Comparison of ENCODE assay signal across 23 cellular contexts in the genomic region with DNA sequence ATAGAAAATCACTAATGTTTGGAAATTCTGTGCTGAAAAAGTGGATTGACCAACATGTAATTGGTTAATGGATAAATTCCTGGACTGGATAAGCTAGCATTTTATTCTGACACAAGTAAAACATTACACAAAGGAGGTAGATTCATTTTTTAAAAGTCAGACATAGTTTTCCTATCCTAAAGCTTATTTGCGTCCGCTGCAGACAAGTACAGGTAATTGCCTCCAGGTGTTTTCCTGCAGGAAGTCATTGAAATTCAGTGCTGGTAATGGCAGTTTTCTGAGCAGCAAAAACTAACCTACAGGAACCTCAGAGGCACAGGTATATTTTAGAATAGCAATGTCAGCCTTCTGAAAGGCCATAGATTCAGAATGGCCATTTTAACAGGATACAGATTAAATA. TPM values are rescaled to one million over a fixed set of nuclear protein-coding genes. Genes with fewer than 3 reads are reported as not detected.
DNase-seq lines count a peak whose midpoint lies in the region; ATAC-seq and TF ChIP-seq lines count a peak whose summit lies in the region.
"Had no signal": no experiment of that assay in that cellular context is flagged by ENCODE, and none has a peak within 500 bp of the region (broad histone marks: within the 10 kb centered on the region; RNA-seq: fewer than 3 reads in every experiment).

No MANE protein-coding gene starts in this region.

- H3K27ac ChIP-seq in GM23338 (ENCODE audit: low read depth) (no peak overlapping the region), aorta (ENCODE audit: low read depth in 1 of 2, low read length in 2 of 2) (no peak overlapping the region)
- H3K27ac ChIP-seq: BLaER1 had no signal

- H3K4me1 ChIP-seq in GM23338 (ENCODE audit: insufficient read depth) (peaks cover 13% of the 10 kb centered on the region), aorta (ENCODE audit: control insufficient read depth in 1 of 2, insufficient read depth in 2 of 2, low read length in 2 of 2) (no peaks in the 10 kb centered on the region)
- H3K4me1 ChIP-seq: BLaER1 had no signal

- H3K27me3 ChIP-seq in GM23338 (ENCODE audit: insufficient read depth), result no peaks in the 10 kb centered on the region
- no peaks in the 10 kb centered on the region for H3K27me3 ChIP-seq in aorta (ENCODE audit: control insufficient read depth in 1 of 2, insufficient read depth in 2 of 2, low read length in 1 of 2)
- H3K27me3 ChIP-seq: BLaER1 had no signal

- H3K4me3 ChIP-seq in GM23338, result no peak overlapping the region
- H3K4me3 ChIP-seq in aorta (ENCODE audit: low read length in 2 of 2), result no peak overlapping the region
- H3K4me3 ChIP-seq: BLaER1 had no signal

- DNase-seq in GM23338 (ENCODE audit: low spot score) (no peak), NCI-H146 treated with DMSO at 0.1 percent for 48 hours (lab: John Stamatoyannopoulos, UW; ENCODE audit: unreplicated experiment) (peak; percentile 69), NCI-H69 (lab: John Stamatoyannopoulos, UW) (peak; percentile 62), WTC11 (ENCODE audit: low spot score) (no peak), NCI-H1694 treated with DMSO at 0.1 percent for 48 hours (lab: John Stamatoyannopoulos, UW) (no peak), aorta (no peak), 8988T (no peak)
- no peak for DNase-seq in activated T-cell treated with anti-CD3 and anti-CD28 coated beads, Interleukin-2, amount 50 U/mL, for 1 hour
- DNase-seq: CD4-positive, CD25-positive, alpha-beta regulatory T cell; DMS153; DND-41; H7; Kasumi-1; NCI-H1930; NCI-H2171 treated with DMSO at 0.1 percent for 48 hours; NCI-H524; NK-92 treated with Interleukin-12 subunit alpha and Interleukin-12 subunit beta, amount 100 ng/mL, for 24 hours; PC-3; SK-N-SH; SW 1271 had no signal

- CTCF ChIA-PET in WTC11 (lab: Charles Lee), result interaction anchor here (0.5 to 0.8 kb wide), 2 partner anchors 20 to 61 kb away, joined by 3 read pairs; no protein-coding TSS in a partner anchor

- H3K27ac Mint-ChIP-seq in GM23338 (no peak overlapping the region), WTC11 (peak overlapping the region; percentile 63)
- H3K27ac Mint-ChIP-seq: CD4-positive, CD25-positive, alpha-beta regulatory T cell; T-helper 1 cell treated with Interleukin-12 subunit alpha and Interleukin-12 subunit beta and Interleukin-4 antibody, amounts not matched to agents 30 μg/mL and 1 μg/mL, for 36 hours had no signal

- ATAC-seq in GM23338 (no peak), WTC11 (peak; percentile 36), aorta (ENCODE audit: low FRiP score) (no peak)
- ATAC-seq: HepG2, PC-3 had no signal

- no peaks in the 10 kb centered on the region for H3K9me2 ChIP-seq in GM23338 (ENCODE audit: insufficient read depth)
- H3K9me2 ChIP-seq: SK-N-SH had no signal

- TF ChIP-seq CTCF in GM23338 (conservative IDR thresholded peaks at IDR 0.05; ENCODE audit: low read depth in 2 of 2) (no peak), WTC11 (IDR thresholded peaks at IDR 0.05) (no peak)

- no peaks in the 10 kb centered on the region for H3K9me3 Mint-ChIP-seq in GM23338
- no peaks in the 10 kb centered on the region; the same call in 1 of the 2 replicates for H3K9me3 Mint-ChIP-seq in WTC11

- no peaks in the 10 kb centered on the region for H3K79me2 ChIP-seq in GM23338 (replicated peaks; ENCODE audit: insufficient read depth)

- H3K9me3 ChIP-seq in aorta (ENCODE audit: control insufficient read depth, low read length), result no peaks in the 10 kb centered on the region
- H3K9me3 ChIP-seq: BLaER1, SK-N-SH had no signal

- no peaks in the 10 kb centered on the region for H3K36me3 ChIP-seq in GM23338 (ENCODE audit: insufficient read depth)
- no peaks in the 10 kb centered on the region for H3K36me3 ChIP-seq in aorta (ENCODE audit: control insufficient read depth in 1 of 2, insufficient read depth in 2 of 2, low read length in 1 of 2)
- H3K36me3 ChIP-seq: BLaER1 had no signal

- no peaks in the 10 kb centered on the region for H3F3A ChIP-seq in GM23338 (replicated peaks; ENCODE audit: low read depth)

- no peaks in the 10 kb centered on the region for H4K20me1 ChIP-seq in GM23338 (replicated peaks; ENCODE audit: insufficient read depth)
- H4K20me1 ChIP-seq: BLaER1 had no signal

- WGBS in aorta, 2 donors, result 96% methylated on average over 2 of the region's 2 CpGs

- H3K4me1 Mint-ChIP-seq in GM23338, result peaks cover 22% of the 10 kb centered on the region
- H3K4me1 Mint-ChIP-seq in WTC11, result peaks cover 35% of the 10 kb centered on the region
- H3K4me1 Mint-ChIP-seq: CD4-positive, CD25-positive, alpha-beta regulatory T cell had no signal

- intact Hi-C loops in aorta (cut with DNase I), result no loop called here

- H3K36me3 Mint-ChIP-seq in GM23338 (ENCODE audit: low read depth), result no peaks in the 10 kb centered on the region
- no peaks in the 10 kb centered on the region for H3K36me3 Mint-ChIP-seq in WTC11
- H3K36me3 Mint-ChIP-seq: CD4-positive, CD25-positive, alpha-beta regulatory T cell had no signal

- H3K4me2 ChIP-seq in GM23338, result peak overlapping the region; percentile 9; the same call in 1 of the 2 replicates
- H3K4me2 ChIP-seq: BLaER1, SK-N-SH had no signal

- no peak overlapping the region for H2AFZ ChIP-seq in GM23338

- H3K4me3 Mint-ChIP-seq in GM23338 (no peak overlapping the region), WTC11 (no peak overlapping the region)
- H3K4me3 Mint-ChIP-seq: CD4-positive, CD25-positive, alpha-beta regulatory T cell; T-helper 1 cell treated with Interleukin-12 subunit alpha and Interleukin-12 subunit beta and Interleukin-4 antibody, amounts not matched to agents 30 μg/mL and 1 μg/mL, for 36 hours had no signal

- POLR2A ChIA-PET in WTC11 (lab: Charles Lee), result no interaction called here

- H3K27me3 Mint-ChIP-seq in GM23338 (ENCODE audit: insufficient read depth, low read depth, poor library complexity) (peaks cover 5% of the 10 kb centered on the region), WTC11 (ENCODE audit: low read depth) (no peaks in the 10 kb centered on the region)

TF ChIP-seq in GM23338, 12 proteins besides CTCF, POLR2A, EP300 and RAD21 (continues in another document):
- no peak for TF ChIP-seq EZH2phosphoT487 (IDR thresholded peaks at IDR 0.05; ENCODE audit: unreplicated experiment)

TF ChIP-seq in WTC11, 78 proteins besides CTCF, POLR2A, EP300 and RAD21:
- TF ChIP-seq SP1 (CRISPR knock-in tag; conservative IDR thresholded peaks at IDR 0.05) (no peak), NR1H2 (CRISPR knock-in tag; IDR thresholded peaks at IDR 0.05) (no peak), MXD4 (CRISPR knock-in tag; IDR thresholded peaks at IDR 0.05; ENCODE audit: borderline replicate concordance) (no peak)
TF ChIP-seq in WTC11: peak in this region for 0.

RNA-seq across cellular contexts. Expression of a gene that starts 20.0 kb away (rescaled TPM):
- total RNA-seq in GM23338 (2014; rRNA removed; shearing (Covaris generic)), result 16.5 and 21.7 TPM in 2 replicates
- 7.7 and 10.1 TPM in 2 replicates for polyA plus RNA-seq in GM23338 (2016; fragmentation: Nextera tagmentation; extraction: Ambion mirVana)
- total RNA-seq in WTC11 (2021), result 19.9 to 24.3 TPM (median 20.9 TPM) in 3 replicates
- 10 to 100 TPM; 26.7 to 40.8 TPM for total RNA-seq in aorta
- polyA plus RNA-seq in aorta, result 1 to 10 TPM; 5.2 to 6.8 TPM

Comparison
In these comparisons a context has a peak if more than half of its experiments do, and no peak if none do; other contexts are left out.
1. DNase-seq: peak in NCI-H146 treated with DMSO at 0.1 percent for 48 hours (single experiment) and NCI-H69 (single experiment); none in GM23338 (single experiment), WTC11 (single experiment), NCI-H1694 treated with DMSO at 0.1 percent for 48 hours (single experiment), activated T-cell treated with anti-CD3 and anti-CD28 coated beads, Interleukin-2, amount 50 U/mL, for 1 hour (single experiment), aorta (0 of 2) and 8988T (single experiment).